14 cellular contexts compared by ENCODE assay signal in the genomic region with DNA sequence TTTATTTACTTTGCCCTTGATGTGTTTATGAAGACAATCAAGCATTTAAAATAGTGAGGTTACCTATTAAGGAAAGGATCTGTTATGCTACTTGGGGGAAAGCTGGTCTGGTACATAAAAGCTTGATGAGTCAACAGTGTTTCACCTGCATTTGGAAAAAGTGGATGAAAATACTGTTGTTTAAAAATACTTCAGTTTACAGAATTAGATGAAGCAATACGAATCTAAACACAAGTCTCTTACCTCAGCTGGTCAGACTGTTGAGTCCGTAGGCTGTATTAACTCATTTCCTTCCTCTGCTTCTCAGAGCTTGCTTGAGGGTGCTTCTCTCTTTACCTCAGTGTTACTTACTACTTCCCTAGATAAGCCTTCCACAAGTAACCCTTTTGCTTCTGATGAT. TPM values are rescaled to one million over a fixed set of nuclear protein-coding genes. Genes with fewer than 3 reads are reported as not detected.
A peak's percentile ranks its signal among the peaks of the same experiment; 100 is the strongest.
DNase-seq lines count a peak whose midpoint lies in the region; ATAC-seq and TF ChIP-seq lines count a peak whose summit lies in the region.
"Had no signal": no experiment of that assay in that cellular context is flagged by ENCODE, and none has a peak within 500 bp of the region (broad histone marks: within the 10 kb centered on the region; RNA-seq: fewer than 3 reads in every experiment).

No MANE protein-coding gene starts in this region.

- in situ Hi-C loops in Panc1 (cut with HindIII; ENCODE audit: low pct_unique_long_range_greater_than_20kb, low sequenced_read_pairs): no loop called here

- DNase-seq in activated CD4-positive, alpha-beta T cell treated with anti-CD3 and anti-CD28 coated beads, Interleukin-2, amount 10 ng/mL, durations not matched to agents 24 days and 14 days: no peak
- no peak for DNase-seq in activated CD4-positive, alpha-beta T cell treated with anti-CD3 and anti-CD28 coated beads for 36 hours
- no peak for DNase-seq in Panc1 (ENCODE audit: low read depth, low spot score)
- DNase-seq in epithelial cell of proximal tubule (ENCODE audit: low read depth): peak; percentile 42
- no peak for DNase-seq in stimulated activated effector memory CD8-positive, alpha-beta T cell treated with anti-CD3 and anti-CD28 coated beads, Interleukin-12 subunit alpha, Interleukin-12 subunit beta, amount 100 ng/mL, for 72 hours (ENCODE audit: low spot score in 2 of 2)
- no peak for DNase-seq in Karpas-422
- no peak for DNase-seq in stimulated activated naive CD8-positive, alpha-beta T cell treated with anti-CD3 and anti-CD28 coated beads, Interleukin-15, amount 100 ng/mL, for 72 hours
- DNase-seq in NCI-H1092 treated with DMSO at 0.1 percent for 48 hours (lab: John Stamatoyannopoulos, UW): no peak
- DNase-seq: ACHN, erythroblast, NCI-H1694, sigmoid colon, testis had no signal

- no peak overlapping the region for H3K4me3 Mint-ChIP-seq in activated CD4-positive, alpha-beta T cell treated with anti-CD3 and anti-CD28 coated beads, Interleukin-2, amount 10 ng/mL, durations not matched to agents 24 days and 14 days
- H3K4me3 Mint-ChIP-seq in activated CD4-positive, alpha-beta T cell treated with anti-CD3 and anti-CD28 coated beads for 36 hours: no peak overlapping the region
- H3K4me3 Mint-ChIP-seq in stimulated activated effector memory CD8-positive, alpha-beta T cell treated with anti-CD3 and anti-CD28 coated beads, Interleukin-12 subunit alpha, Interleukin-12 subunit beta, amount 100 ng/mL, for 72 hours: no peak overlapping the region
- no peak overlapping the region for H3K4me3 Mint-ChIP-seq in stimulated activated naive CD8-positive, alpha-beta T cell treated with anti-CD3 and anti-CD28 coated beads, Interleukin-15, amount 100 ng/mL, for 72 hours

- no peaks in the 10 kb centered on the region for H3K27me3 Mint-ChIP-seq in activated CD4-positive, alpha-beta T cell treated with anti-CD3 and anti-CD28 coated beads, Interleukin-2, amount 10 ng/mL, durations not matched to agents 24 days and 14 days
- no peaks in the 10 kb centered on the region for H3K27me3 Mint-ChIP-seq in activated CD4-positive, alpha-beta T cell treated with anti-CD3 and anti-CD28 coated beads for 36 hours
- no peaks in the 10 kb centered on the region for H3K27me3 Mint-ChIP-seq in stimulated activated naive CD8-positive, alpha-beta T cell treated with anti-CD3 and anti-CD28 coated beads, Interleukin-15, amount 100 ng/mL, for 72 hours

- H3K36me3 Mint-ChIP-seq in activated CD4-positive, alpha-beta T cell treated with anti-CD3 and anti-CD28 coated beads, Interleukin-2, amount 10 ng/mL, durations not matched to agents 24 days and 14 days (ENCODE audit: low read depth): peaks cover 57% of the 10 kb centered on the region
- H3K36me3 Mint-ChIP-seq in activated CD4-positive, alpha-beta T cell treated with anti-CD3 and anti-CD28 coated beads for 36 hours (ENCODE audit: low read depth): peaks cover 47% of the 10 kb centered on the region
- peaks cover 95% of the 10 kb centered on the region for H3K36me3 Mint-ChIP-seq in stimulated activated effector memory CD8-positive, alpha-beta T cell treated with anti-CD3 and anti-CD28 coated beads, Interleukin-12 subunit alpha, Interleukin-12 subunit beta, amount 100 ng/mL, for 72 hours

- H3K9me3 ChIP-seq in Panc1 (ENCODE audit: control insufficient read depth, insufficient read depth, low read depth, low read length): no peaks in the 10 kb centered on the region
- H3K9me3 ChIP-seq in Karpas-422 (ENCODE audit: low read length): no peaks in the 10 kb centered on the region
- H3K9me3 ChIP-seq: sigmoid colon, testis had no signal

- H3K4me1 ChIP-seq in Panc1 (ENCODE audit: control insufficient read depth, insufficient read depth, low read length) (no peaks in the 10 kb centered on the region), Karpas-422 (ENCODE audit: low read length) (no peaks in the 10 kb centered on the region)
- H3K4me1 ChIP-seq: testis had no signal

- H4K20me1 ChIP-seq in Karpas-422 (ENCODE audit: insufficient read depth, low read depth, low read length): no peaks in the 10 kb centered on the region

- H3K4me3 ChIP-seq in Panc1 (ENCODE audit: low read depth in 2 of 2, low read length in 2 of 2) (no peak overlapping the region), epithelial cell of proximal tubule (ENCODE audit: low read depth, low read length) (no peak overlapping the region), Karpas-422 (ENCODE audit: low read length) (no peak overlapping the region)
- H3K4me3 ChIP-seq: sigmoid colon, testis had no signal

- POLR2A ChIA-PET in activated CD4-positive, alpha-beta T cell treated with anti-CD3 and anti-CD28 coated beads for 36 hours (lab: Charles Lee): interaction anchor here (0.6 kb wide), 1 partner anchor 66 kb away, joined by 4 read pairs; no protein-coding TSS in a partner anchor
- POLR2A ChIA-PET in Panc1 (lab: Charles Lee): no interaction called here

- H3K4me2 ChIP-seq in Karpas-422 (ENCODE audit: low read depth, low read length, poor library complexity, severe bottlenecking): no peak overlapping the region

- H3K27ac ChIP-seq in Panc1 (ENCODE audit: low read length) (no peak overlapping the region), Karpas-422 (ENCODE audit: low read length) (no peak overlapping the region)
- H3K27ac ChIP-seq: sigmoid colon, testis had no signal

- no peak overlapping the region for H2AFZ ChIP-seq in Karpas-422 (ENCODE audit: low read length)

- TF ChIP-seq CTCF in Panc1 (IDR thresholded peaks at IDR 0.05): no peak
- no peak for TF ChIP-seq CTCF in epithelial cell of proximal tubule (conservative IDR thresholded peaks at IDR 0.05; ENCODE audit: low read depth, low read length)

- ATAC-seq in activated CD4-positive, alpha-beta T cell treated with anti-CD3 and anti-CD28 coated beads for 36 hours: no peak
- ATAC-seq in Panc1: no peak
- ATAC-seq in stimulated activated effector memory CD8-positive, alpha-beta T cell treated with anti-CD3 and anti-CD28 coated beads, Interleukin-12 subunit alpha, Interleukin-12 subunit beta, amount 100 ng/mL, for 72 hours: no peak
- no peak for ATAC-seq in stimulated activated naive CD8-positive, alpha-beta T cell treated with anti-CD3 and anti-CD28 coated beads, Interleukin-15, amount 100 ng/mL, for 72 hours

- no peaks in the 10 kb centered on the region for H3K9me3 Mint-ChIP-seq in activated CD4-positive, alpha-beta T cell treated with anti-CD3 and anti-CD28 coated beads, Interleukin-2, amount 10 ng/mL, durations not matched to agents 24 days and 14 days
- no peaks in the 10 kb centered on the region for H3K9me3 Mint-ChIP-seq in activated CD4-positive, alpha-beta T cell treated with anti-CD3 and anti-CD28 coated beads for 36 hours (ENCODE audit: low read depth)
- H3K9me3 Mint-ChIP-seq in stimulated activated effector memory CD8-positive, alpha-beta T cell treated with anti-CD3 and anti-CD28 coated beads, Interleukin-12 subunit alpha, Interleukin-12 subunit beta, amount 100 ng/mL, for 72 hours: no peaks in the 10 kb centered on the region
- no peaks in the 10 kb centered on the region for H3K9me3 Mint-ChIP-seq in stimulated activated naive CD8-positive, alpha-beta T cell treated with anti-CD3 and anti-CD28 coated beads, Interleukin-15, amount 100 ng/mL, for 72 hours

- H3K27ac Mint-ChIP-seq in activated CD4-positive, alpha-beta T cell treated with anti-CD3 and anti-CD28 coated beads, Interleukin-2, amount 10 ng/mL, durations not matched to agents 24 days and 14 days: peak overlapping the region; percentile 68
- H3K27ac Mint-ChIP-seq in activated CD4-positive, alpha-beta T cell treated with anti-CD3 and anti-CD28 coated beads for 36 hours: no peak overlapping the region
- H3K27ac Mint-ChIP-seq in stimulated activated effector memory CD8-positive, alpha-beta T cell treated with anti-CD3 and anti-CD28 coated beads, Interleukin-12 subunit alpha, Interleukin-12 subunit beta, amount 100 ng/mL, for 72 hours: peak overlapping the region; percentile 41
- H3K27ac Mint-ChIP-seq in stimulated activated naive CD8-positive, alpha-beta T cell treated with anti-CD3 and anti-CD28 coated beads, Interleukin-15, amount 100 ng/mL, for 72 hours: peak overlapping the region in 1 of 2 donors; percentile 27

- H3K27me3 ChIP-seq in Panc1 (ENCODE audit: control insufficient read depth, insufficient read depth, low read length) (no peaks in the 10 kb centered on the region), Karpas-422 (ENCODE audit: low read length) (no peaks in the 10 kb centered on the region)
- H3K27me3 ChIP-seq: sigmoid colon, testis had no signal

- H3K79me2 ChIP-seq in Karpas-422 (ENCODE audit: low read length): peaks cover 32% of the 10 kb centered on the region

- CTCF ChIA-PET in activated CD4-positive, alpha-beta T cell treated with anti-CD3 and anti-CD28 coated beads for 36 hours (lab: Charles Lee): no interaction called here
- CTCF ChIA-PET in Panc1 (lab: Charles Lee): no interaction called here

- H3K9me2 ChIP-seq in Karpas-422 (replicated peaks; ENCODE audit: insufficient read depth, low read length): no peaks in the 10 kb centered on the region

- no peak overlapping the region for H3K9ac ChIP-seq in Karpas-422 (ENCODE audit: low read length)

- H3K36me3 ChIP-seq in Panc1 (ENCODE audit: control insufficient read depth, insufficient read depth, low read length) (peaks cover 38% of the 10 kb centered on the region), Karpas-422 (ENCODE audit: insufficient read depth, low read length) (peaks cover 50% of the 10 kb centered on the region; the same call in 1 of the 2 replicates)

- TSS peak; percentile 5 for BruUV-seq in Panc1 (replicated peaks; lab: Mats Ljungman, UMichigan)

- intact Hi-C loops in activated CD4-positive, alpha-beta T cell treated with anti-CD3 and anti-CD28 coated beads, Interleukin-2, amount 10 ng/mL, durations not matched to agents 24 days and 14 days (cut with micrococcal nuclease): loop anchor here (5.0 to 10.0 kb wide), 2 partner anchors 34 to 56 kb away; a partner anchor contains a TSS
- intact Hi-C loops in activated CD4-positive, alpha-beta T cell treated with anti-CD3 and anti-CD28 coated beads for 36 hours (cut with DNase I, micrococcal nuclease): no loop called here
- intact Hi-C loops in Panc1 (cut with micrococcal nuclease; ENCODE audit: unreplicated experiment): no loop called here

- H3K4me1 Mint-ChIP-seq in activated CD4-positive, alpha-beta T cell treated with anti-CD3 and anti-CD28 coated beads, Interleukin-2, amount 10 ng/mL, durations not matched to agents 24 days and 14 days: peaks cover 20% of the 10 kb centered on the region
- H3K4me1 Mint-ChIP-seq in activated CD4-positive, alpha-beta T cell treated with anti-CD3 and anti-CD28 coated beads for 36 hours: peaks cover 15% of the 10 kb centered on the region
- peaks cover 22% of the 10 kb centered on the region for H3K4me1 Mint-ChIP-seq in stimulated activated effector memory CD8-positive, alpha-beta T cell treated with anti-CD3 and anti-CD28 coated beads, Interleukin-12 subunit alpha, Interleukin-12 subunit beta, amount 100 ng/mL, for 72 hours
- peaks cover 11% of the 10 kb centered on the region for H3K4me1 Mint-ChIP-seq in stimulated activated naive CD8-positive, alpha-beta T cell treated with anti-CD3 and anti-CD28 coated beads, Interleukin-15, amount 100 ng/mL, for 72 hours

RNA-seq across cellular contexts. Expression of a gene that starts 36.1 kb away (rescaled TPM):
- total RNA-seq in activated CD4-positive, alpha-beta T cell treated with anti-CD3 and anti-CD28 coated beads, Interleukin-2, amount 10 ng/mL, durations not matched to agents 24 days and 14 days: not detected in 2 replicates
- not detected for total RNA-seq in activated CD4-positive, alpha-beta T cell treated with anti-CD3 and anti-CD28 coated beads for 36 hours
- total RNA-seq in Panc1 (2021; ENCODE audit: unreplicated experiment): not detected
- not detected for polyA plus RNA-seq in Panc1 (2012; ENCODE audit: insufficient read length)
- not detected in 2 replicates for total RNA-seq in epithelial cell of proximal tubule
- not detected in 2 replicates for total RNA-seq in Karpas-422 (2014; rRNA removed; shearing (Covaris generic); ENCODE audit: low replicate concordance)
- total RNA-seq: OCI-LY7, sigmoid colon had no signal
- polyA plus RNA-seq: sigmoid colon had no signal

RNA-seq across cellular contexts. Expression of a gene that starts 58.1 kb away (rescaled TPM):
- total RNA-seq in activated CD4-positive, alpha-beta T cell treated with anti-CD3 and anti-CD28 coated beads, Interleukin-2, amount 10 ng/mL, durations not matched to agents 24 days and 14 days: 92.0 and 97.0 TPM in 2 replicates
- total RNA-seq in activated CD4-positive, alpha-beta T cell treated with anti-CD3 and anti-CD28 coated beads for 36 hours: 10 to 100 TPM; 87.1 to 88.4 TPM
- total RNA-seq in Panc1 (2021; ENCODE audit: unreplicated experiment) (77.7 TPM), epithelial cell of proximal tubule (92.0 and 112 TPM in 2 replicates)
- polyA plus RNA-seq in Panc1 (2012; ENCODE audit: insufficient read length): 50.9 TPM
- total RNA-seq in Karpas-422 (2014; rRNA removed; shearing (Covaris generic); ENCODE audit: low replicate concordance): 48.6 and 55.6 TPM in 2 replicates
